ENCODE assay signal across 16 cellular contexts in the genomic region with DNA sequence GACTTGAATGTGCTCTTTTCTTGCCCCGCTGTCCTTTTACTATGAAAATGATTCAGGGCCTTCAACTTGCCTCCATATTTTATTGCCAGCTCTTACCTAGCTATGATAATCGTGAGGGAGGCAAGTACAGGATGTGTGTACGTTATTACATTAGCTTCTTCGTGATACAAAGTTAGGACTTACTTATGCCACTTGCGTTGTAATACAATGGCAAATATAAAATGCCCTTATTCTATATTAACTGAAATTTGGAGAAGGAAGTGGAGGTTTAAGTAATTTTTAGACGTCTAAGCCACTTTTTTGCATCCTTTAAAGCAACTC. TPM values are rescaled to one million over a fixed set of nuclear protein-coding genes. Genes with fewer than 3 reads are reported as not detected.
DNase-seq lines count a peak whose midpoint lies in the region; ATAC-seq and TF ChIP-seq lines count a peak whose summit lies in the region.
"Had no signal": no experiment of that assay in that cellular context is flagged by ENCODE, and none has a peak within 500 bp of the region (broad histone marks: within the 10 kb centered on the region; RNA-seq: fewer than 3 reads in every experiment).

No MANE protein-coding gene starts in this region.

- peak overlapping the region in 4 of 10 donors; percentile 10 to 86 (median 50) for H3K27ac Mint-ChIP-seq in naive thymus-derived CD8-positive, alpha-beta T cell

- no peaks in the 10 kb centered on the region for H3K36me3 Mint-ChIP-seq in naive thymus-derived CD8-positive, alpha-beta T cell

- intact Hi-C loops in breast epithelium (cut with DNase I; ENCODE audit: low total_unique reads), result no loop called here
- intact Hi-C loops in ovary (cut with DNase I), result no loop called here

- TF ChIP-seq CTCF in breast epithelium (IDR thresholded peaks at IDR 0.05) (no peak), ovary (IDR thresholded peaks at IDR 0.05) (no peak)

- H3K9ac ChIP-seq in BLaER1 treated with 17β-estradiol and CSF1 and Interleukin-3, amounts not matched to agents 10 nM and 100 nM, result peak overlapping the region in 10 of 11 experiments; percentile 79 to 87 (median 85); a peak in 12 of 22 replicates
- H3K9ac ChIP-seq in HUES6 (ENCODE audit: low read length), result no peak overlapping the region

- no peak overlapping the region; a peak in 2 of 22 replicates for H3K27ac ChIP-seq in BLaER1 treated with 17β-estradiol and CSF1 and Interleukin-3, amounts not matched to agents 10 nM and 100 nM
- no peak overlapping the region for H3K27ac ChIP-seq in HUES6 (ENCODE audit: low read depth, low read length)
- H3K27ac ChIP-seq in breast epithelium, result peak overlapping the region in 1 of 2 donors; percentile 95
- H3K27ac ChIP-seq in ovary, result no peak overlapping the region
- H3K27ac ChIP-seq: colonic mucosa had no signal

- no peak for DNase-seq in breast epithelium (ENCODE audit: low spot score in 2 of 2)
- peak in 1 of 10 donors; percentile 7 for DNase-seq in naive thymus-derived CD8-positive, alpha-beta T cell
- no peak for DNase-seq in ovary
- no peak for DNase-seq in HT-29 (ENCODE audit: low spot score)
- no peak for DNase-seq in NOMO-1 (lab: John Stamatoyannopoulos, UW; ENCODE audit: unreplicated experiment in 2 of 2)
- DNase-seq in activated effector memory CD4-positive, alpha-beta T cell treated with anti-CD3 and anti-CD28 coated beads, Interleukin-2, amount 50 U/mL, for 16 hours, result no peak
- DNase-seq: amygdala, colonic mucosa, HCEC 1CT, NCI-H1694, NCI-H510A, occipital lobe had no signal

- peaks cover 19 to 50% (median 31%) of the 10 kb centered on the region in 5 donors for H3K27me3 Mint-ChIP-seq in naive thymus-derived CD8-positive, alpha-beta T cell

- TF ChIP-seq EP300 in ovary (IDR thresholded peaks at IDR 0.05), result no peak

- peaks cover 3 to 15% (median 11%) of the 10 kb centered on the region in 10 experiments; a peak in 11 of 20 replicates for H3K4me1 ChIP-seq in BLaER1 treated with 17β-estradiol and CSF1 and Interleukin-3, amounts not matched to agents 10 nM and 100 nM
- H3K4me1 ChIP-seq in HUES6 (ENCODE audit: control insufficient read depth, insufficient read depth, low read length), result no peaks in the 10 kb centered on the region
- H3K4me1 ChIP-seq in breast epithelium, result no peaks in the 10 kb centered on the region
- no peaks in the 10 kb centered on the region for H3K4me1 ChIP-seq in ovary (ENCODE audit: insufficient read depth)
- H3K4me1 ChIP-seq: colonic mucosa had no signal

- H3K4me3 Mint-ChIP-seq in naive thymus-derived CD8-positive, alpha-beta T cell, result peak overlapping the region; percentile 57 to 88 (median 79)

- H3K4me2 ChIP-seq in BLaER1 treated with 17β-estradiol and CSF1 and Interleukin-3, amounts not matched to agents 10 nM and 100 nM, result peak overlapping the region; percentile 74 to 88 (median 78)

- TF ChIP-seq POLR2A in breast epithelium (IDR thresholded peaks at IDR 0.05) (no peak), ovary (IDR thresholded peaks at IDR 0.05) (no peak)

- H4K20me1 ChIP-seq in BLaER1 treated with 17β-estradiol and CSF1 and Interleukin-3, amounts not matched to agents 10 nM and 100 nM, result peaks cover 0 to 25% (median 15%) of the 10 kb centered on the region in 11 experiments; a peak in 14 of 22 replicates

- POLR2A ChIA-PET in naive thymus-derived CD8-positive, alpha-beta T cell (lab: Charles Lee), result no interaction called here

- peaks cover 0 to 7% (median 0%) of the 10 kb centered on the region in 11 experiments; a peak in 5 of 22 replicates for H3K36me3 ChIP-seq in BLaER1 treated with 17β-estradiol and CSF1 and Interleukin-3, amounts not matched to agents 10 nM and 100 nM
- H3K36me3 ChIP-seq in HUES6 (ENCODE audit: control insufficient read depth, insufficient read depth, low read length), result no peaks in the 10 kb centered on the region
- no peaks in the 10 kb centered on the region for H3K36me3 ChIP-seq in breast epithelium
- H3K36me3 ChIP-seq in ovary, result no peaks in the 10 kb centered on the region
- H3K36me3 ChIP-seq: colonic mucosa had no signal

- peaks cover 0 to 5% (median 0%) of the 10 kb centered on the region in 9 donors for H3K9me3 Mint-ChIP-seq in naive thymus-derived CD8-positive, alpha-beta T cell

- ATAC-seq in naive thymus-derived CD8-positive, alpha-beta T cell, result peak; percentile 12 to 19

- WGBS in ovary, 3 donors, result 17 to 31% (median 18%) methylated on average over 6 of the region's 6 CpGs

- H3K27me3 ChIP-seq in BLaER1 treated with 17β-estradiol and CSF1 and Interleukin-3, amounts not matched to agents 10 nM and 100 nM, result peaks cover 36 to 59% (median 55%) of the 10 kb centered on the region in 11 experiments
- H3K27me3 ChIP-seq in HUES6 (ENCODE audit: control insufficient read depth, insufficient read depth, low read length) (peaks cover 23% of the 10 kb centered on the region; the same call in 1 of the 2 replicates), breast epithelium (no peaks in the 10 kb centered on the region), ovary (no peaks in the 10 kb centered on the region)

- H3K4me1 Mint-ChIP-seq in naive thymus-derived CD8-positive, alpha-beta T cell, result peaks cover 7 to 20% (median 15%) of the 10 kb centered on the region in 4 donors

- H3K9me3 ChIP-seq in BLaER1 treated with 17β-estradiol and CSF1 and Interleukin-3, amounts not matched to agents 10 nM and 100 nM (replicated peaks in 1 of 11), result peaks cover 0 to 20% (median 10%) of the 10 kb centered on the region in 11 experiments; a peak in 13 of 22 replicates
- H3K9me3 ChIP-seq in HUES6 (ENCODE audit: control insufficient read depth, insufficient read depth, low read depth, low read length), result peaks cover 11% of the 10 kb centered on the region; the same call in 1 of the 2 replicates
- no peaks in the 10 kb centered on the region for H3K9me3 ChIP-seq in breast epithelium
- peaks cover 0 to 3% of the 10 kb centered on the region in 2 donors for H3K9me3 ChIP-seq in ovary
- H3K9me3 ChIP-seq: colonic mucosa had no signal

- peak overlapping the region; percentile 67 to 76 (median 72) for H3K4me3 ChIP-seq in BLaER1 treated with 17β-estradiol and CSF1 and Interleukin-3, amounts not matched to agents 10 nM and 100 nM
- H3K4me3 ChIP-seq in HUES6 (ENCODE audit: low read depth, low read length), result peak overlapping the region; percentile 50; the same call in 1 of the 2 replicates
- peak overlapping the region in 2 of 3 donors; percentile 75 to 81 for H3K4me3 ChIP-seq in breast epithelium
- no peak overlapping the region for H3K4me3 ChIP-seq in ovary
- H3K4me3 ChIP-seq: colonic mucosa had no signal

RNA-seq across cellular contexts. Expression of gene CCT8L2, which starts 10.8 kb away (rescaled TPM):
- not detected for total RNA-seq in breast epithelium
- total RNA-seq in naive thymus-derived CD8-positive, alpha-beta T cell, result not detected
- not detected for polyA plus RNA-seq in naive thymus-derived CD8-positive, alpha-beta T cell
- total RNA-seq in ovary, result not detected
- polyA plus RNA-seq in ovary, result not detected
- total RNA-seq in HT-29 (2014; rRNA removed; shearing (Covaris generic)), result not detected in 2 replicates
- total RNA-seq: colonic mucosa, occipital lobe, subcutaneous adipose tissue had no signal
- polyA plus RNA-seq: BJ had no signal
